ENCODE assay signal across 8 cellular contexts in genomic region chr16:75622762-75623605, GRCh38. TPM values are rescaled to one million over a fixed set of nuclear protein-coding genes. Genes with fewer than 3 reads are reported as not detected.
DNase-seq lines count a peak whose midpoint lies in the region; TF ChIP-seq lines count a peak whose summit lies in the region.

TSS of gene ADAT1 (minus strand) at chr16:75623281. CDS start at chr16:75620799, 2,482 bp downstream.

- H3K36me3 ChIP-seq in H7 (replicated peaks; ENCODE audit: control insufficient read depth, insufficient read depth, low read length) = peaks cover 27% of the 10 kb centered on the region

- no peaks in the 10 kb centered on the region for H3K27me3 ChIP-seq in H7 (ENCODE audit: control insufficient read depth, insufficient read depth, low read length)

- H3K9me3 Mint-ChIP-seq in nephron = no peaks in the 10 kb centered on the region
- no peaks in the 10 kb centered on the region for H3K9me3 Mint-ChIP-seq in stimulated activated naive CD8-positive, alpha-beta T cell treated with anti-CD3 and anti-CD28 coated beads, Interleukin-15, Interleukin-2, amounts not matched to agents 100 ng/mL and 50 ng/mL, for 24 hours

- DNase-seq in ELF-1 (ENCODE audit: low read depth, low spot score) (peak; percentile 99), H7 (peak; percentile 94), M059J (ENCODE audit: low read depth) (peak; percentile 98), SHP77 (lab: John Stamatoyannopoulos, UW) (peak; percentile 99), fibroblast of pulmonary artery (ENCODE audit: low read depth) (peak; percentile 98)
- peak; percentile 95 for DNase-seq in activated effector memory CD4-positive, alpha-beta T cell treated with Interleukin-2 at 50 U/mL for 16 hours

- H3K4me1 Mint-ChIP-seq in nephron = peaks cover 18% of the 10 kb centered on the region
- peaks cover 30% of the 10 kb centered on the region for H3K4me1 Mint-ChIP-seq in stimulated activated naive CD8-positive, alpha-beta T cell treated with anti-CD3 and anti-CD28 coated beads, Interleukin-15, Interleukin-2, amounts not matched to agents 100 ng/mL and 50 ng/mL, for 24 hours (ENCODE audit: low read depth)

- H3K36me3 Mint-ChIP-seq in nephron (ENCODE audit: low read depth) = peaks cover 46% of the 10 kb centered on the region
- H3K36me3 Mint-ChIP-seq in stimulated activated naive CD8-positive, alpha-beta T cell treated with anti-CD3 and anti-CD28 coated beads, Interleukin-15, Interleukin-2, amounts not matched to agents 100 ng/mL and 50 ng/mL, for 24 hours (ENCODE audit: low read depth) = peaks cover 59% of the 10 kb centered on the region

- no peaks in the 10 kb centered on the region for H3K27me3 Mint-ChIP-seq in nephron (ENCODE audit: low read depth)
- H3K27me3 Mint-ChIP-seq in stimulated activated naive CD8-positive, alpha-beta T cell treated with anti-CD3 and anti-CD28 coated beads, Interleukin-15, Interleukin-2, amounts not matched to agents 100 ng/mL and 50 ng/mL, for 24 hours = no peaks in the 10 kb centered on the region

- H3K4me3 ChIP-seq in H7 (ENCODE audit: insufficient read depth, low read depth, low read length) = peak within 1 kb of the TSS; percentile 89
- peak within 1 kb of the TSS; percentile 79 for H3K4me3 ChIP-seq in fibroblast of pulmonary artery (replicated peaks; ENCODE audit: low read depth, low read length)

- H3K27ac Mint-ChIP-seq in nephron = peak within 1 kb of the TSS; percentile 94 to 99 (median 98)
- H3K27ac Mint-ChIP-seq in stimulated activated naive CD8-positive, alpha-beta T cell treated with anti-CD3 and anti-CD28 coated beads, Interleukin-15, Interleukin-2, amounts not matched to agents 100 ng/mL and 50 ng/mL, for 24 hours = peak within 1 kb of the TSS; percentile 96

- TF ChIP-seq CTCF in fibroblast of pulmonary artery (IDR thresholded peaks at IDR 0.05; ENCODE audit: low read length, missing control alignments) (no peak), nephron (IDR thresholded peaks at IDR 0.05; ENCODE audit: unreplicated experiment in 3 of 3) (no peak)

- peak within 1 kb of the TSS; percentile 96 to 98 (median 97) for H3K4me3 Mint-ChIP-seq in nephron
- H3K4me3 Mint-ChIP-seq in stimulated activated naive CD8-positive, alpha-beta T cell treated with anti-CD3 and anti-CD28 coated beads, Interleukin-15, Interleukin-2, amounts not matched to agents 100 ng/mL and 50 ng/mL, for 24 hours = peak within 1 kb of the TSS; percentile 96

RNA-seq across cellular contexts. Expression of gene ADAT1, which starts in this region (rescaled TPM):
- 37.4 and 42.8 TPM in 2 replicates for total RNA-seq in H7 (2014; rRNA removed; shearing (Covaris generic))
- total RNA-seq in M059J (2014; rRNA removed; shearing (Covaris generic)) = 77.2 and 121 TPM in 2 replicates

Comparison
In these comparisons a context has a peak if more than half of its experiments do, and no peak if none do; other contexts are left out.
1. Peak in every context shown above with its lines: DNase-seq and H3K4me3 ChIP-seq.